Comparison of ENCODE assay signal across 2 cellular contexts in the genomic region with DNA sequence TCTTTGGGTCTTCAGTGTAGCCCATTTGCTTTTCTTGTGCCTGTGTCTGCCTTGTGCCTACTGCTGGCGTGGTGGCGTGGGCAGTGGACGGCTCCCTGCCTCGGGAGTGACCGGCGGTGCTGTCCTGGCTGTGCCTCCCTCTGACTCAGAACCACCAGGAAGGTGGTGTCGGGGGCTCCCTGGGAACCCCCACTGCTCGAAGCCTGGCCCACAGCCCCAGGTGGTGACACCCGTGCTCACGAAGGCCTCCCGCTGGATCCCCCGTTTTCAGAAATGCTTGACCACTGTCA.
TF ChIP-seq lines count a peak whose summit lies in the region.

No MANE protein-coding gene starts in this region.

TF ChIP-seq in SK-N-SH, 30 proteins besides CTCF, POLR2A, EP300 and RAD21 (continued from another document):
- TF ChIP-seq USF2 (IDR thresholded peaks at IDR 0.05; ENCODE audit: borderline replicate concordance, low read depth, low read length): no peak
- TF ChIP-seq, protein P1, sequence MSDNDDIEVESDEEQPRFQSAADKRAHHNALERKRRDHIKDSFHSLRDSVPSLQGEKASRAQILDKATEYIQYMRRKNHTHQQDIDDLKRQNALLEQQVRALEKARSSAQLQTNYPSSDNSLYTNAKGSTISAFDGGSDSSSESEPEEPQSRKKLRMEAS (IDR thresholded peaks at IDR 0.05; ENCODE audit: low read depth): no peak
- TF ChIP-seq ELF1 (IDR thresholded peaks at IDR 0.05): no peak

TF ChIP-seq in SK-N-SH treated with all-trans-retinoic acid at 6 μM for 48 hours, 23 proteins besides CTCF, POLR2A, EP300 and RAD21 (continued from another document):
- no peak for TF ChIP-seq PATZ1 (CRISPR knock-in tag; IDR thresholded peaks at IDR 0.05; ENCODE audit: borderline replicate concordance)
- no peak for TF ChIP-seq ESRRG (CRISPR knock-in tag; IDR thresholded peaks at IDR 0.05)
- TF ChIP-seq ZFP3 (CRISPR knock-in tag; IDR thresholded peaks at IDR 0.05): no peak
- TF ChIP-seq ZFP30 (CRISPR knock-in tag; IDR thresholded peaks at IDR 0.05): no peak
- TF ChIP-seq ZNF565 (CRISPR knock-in tag; conservative IDR thresholded peaks at IDR 0.05; ENCODE audit: low read depth): no peak
- no peak for TF ChIP-seq OSR1 (CRISPR knock-in tag; IDR thresholded peaks at IDR 0.05)
- TF ChIP-seq, protein P2, sequence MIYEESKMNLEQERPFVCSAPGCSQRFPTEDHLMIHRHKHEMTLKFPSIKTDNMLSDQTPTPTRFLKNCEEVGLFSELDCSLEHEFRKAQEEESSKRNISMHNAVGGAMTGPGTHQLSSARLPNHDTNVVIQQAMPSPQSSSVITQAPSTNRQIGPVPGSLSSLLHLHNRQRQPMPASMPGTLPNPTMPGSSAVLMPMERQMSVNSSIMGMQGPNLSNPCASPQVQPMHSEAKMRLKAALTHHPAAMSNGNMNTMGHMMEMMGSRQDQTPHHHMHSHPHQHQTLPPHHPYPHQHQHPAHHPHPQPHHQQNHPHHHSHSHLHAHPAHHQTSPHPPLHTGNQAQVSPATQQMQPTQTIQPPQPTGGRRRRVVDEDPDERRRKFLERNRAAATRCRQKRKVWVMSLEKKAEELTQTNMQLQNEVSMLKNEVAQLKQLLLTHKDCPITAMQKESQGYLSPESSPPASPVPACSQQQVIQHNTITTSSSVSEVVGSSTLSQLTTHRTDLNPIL (CRISPR knock-in tag; IDR thresholded peaks at IDR 0.05; ENCODE audit: low read depth): no peak
- no peak for TF ChIP-seq ARNTL (CRISPR knock-in tag; IDR thresholded peaks at IDR 0.05; ENCODE audit: borderline replicate concordance, low read depth)
- TF ChIP-seq RARB (CRISPR knock-in tag; IDR thresholded peaks at IDR 0.05): no peak
- no peak for TF ChIP-seq TCF4 (CRISPR knock-in tag; IDR thresholded peaks at IDR 0.05; ENCODE audit: borderline replicate concordance)
